Comparison of ENCODE assay signal across 8 cellular contexts in the genomic region with DNA sequence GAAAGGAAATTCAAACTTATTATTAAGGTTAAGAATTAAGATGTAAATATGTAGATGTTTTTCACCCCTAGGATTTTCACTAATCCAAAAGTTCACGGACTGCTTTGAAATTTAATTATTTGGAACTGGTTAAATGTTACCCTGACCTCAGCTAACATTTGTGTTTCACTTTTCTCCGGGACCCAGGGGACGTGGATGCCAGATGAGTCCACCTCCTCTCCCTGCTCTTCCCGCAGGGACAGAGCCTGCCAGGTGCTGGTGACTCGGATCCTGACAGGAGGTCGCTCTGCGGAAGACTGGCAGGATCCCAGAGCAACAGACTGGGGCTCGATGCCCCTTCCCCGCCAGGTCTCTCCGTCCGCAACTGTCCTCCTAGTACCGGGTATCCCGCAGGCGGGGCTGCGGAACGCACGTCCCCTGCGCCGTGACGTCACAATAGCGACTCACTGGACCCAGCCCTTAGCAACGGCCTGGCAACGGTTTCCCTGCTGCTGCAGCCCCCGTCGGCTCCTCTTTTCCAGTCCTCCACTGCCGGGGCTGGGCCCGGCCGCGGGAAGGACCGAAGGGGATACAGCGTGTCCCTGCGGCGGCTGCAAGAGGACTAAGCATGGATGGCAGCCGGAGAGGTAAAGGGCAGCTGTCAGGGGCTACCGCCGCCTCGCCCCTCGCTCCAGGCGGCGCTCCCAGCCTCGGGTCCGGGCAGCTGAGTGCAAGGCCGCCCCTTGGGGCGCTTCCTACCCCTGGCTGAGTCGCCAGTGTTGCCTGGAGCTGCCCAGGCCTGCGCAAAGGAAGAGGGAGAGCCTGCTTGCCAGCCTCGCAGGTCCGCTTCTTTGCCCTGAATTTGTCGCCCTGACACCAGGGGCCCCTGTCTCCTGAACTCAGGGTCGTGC. TPM values are rescaled to one million over a fixed set of nuclear protein-coding genes. Genes with fewer than 3 reads are reported as not detected.
DNase-seq lines count a peak whose midpoint lies in the region; ATAC-seq and TF ChIP-seq lines count a peak whose summit lies in the region.

TSS of gene SPATA7 (plus strand) at position 446 of the 890 bp plus-strand sequence. CDS start at position 608, 162 bp downstream.

- no peak for TF ChIP-seq CTCF in endothelial cell (IDR thresholded peaks at IDR 0.05; ENCODE audit: unreplicated experiment)

- peak within 1 kb of the TSS; percentile 93 for H3K27ac Mint-ChIP-seq in endothelial cell (ENCODE audit: unreplicated experiment)

- DNase-seq in Caki2 (ENCODE audit: low read depth) (peak; percentile 78), HT-29 (ENCODE audit: low spot score) (peak; percentile 83), NOMO-1 treated with DMSO at 0.1 percent for 48 hours (lab: John Stamatoyannopoulos, UW; ENCODE audit: unreplicated experiment) (peak; percentile 84), endothelial cell (ENCODE audit: low spot score) (peak; percentile 93)
- DNase-seq in activated CD8-positive, alpha-beta memory T cell treated with anti-CD3 and anti-CD28 coated beads, Interleukin-2, amount 50 U/mL, for 48 hours, result peak; percentile 93
- peak; percentile 71 for DNase-seq in stimulated activated CD8-positive, alpha-beta memory T cell treated with anti-CD3 and anti-CD28 coated beads, Interleukin-15, amount 100 ng/mL, for 24 hours (ENCODE audit: low read depth)

- ATAC-seq in GM21360 (IDR thresholded peaks at IDR 0.05; ENCODE audit: unreplicated experiment), result peak; percentile 100

- 0% methylated on average over 27 to 40 of the region's 50 CpGs for WGBS in mesodermal cell (ENCODE audit: insufficient coverage in 2 of 2), 2 experiments

- peak within 1 kb of the TSS; percentile 67 for H3K4me3 ChIP-seq in mesodermal cell (ENCODE audit: extremely low read depth, insufficient read depth, low read length, poor library complexity, severe bottlenecking)

- H3K9me3 ChIP-seq in mesodermal cell (ENCODE audit: control insufficient read depth, low read length), result no peaks in the 10 kb centered on the region

- H3K36me3 Mint-ChIP-seq in endothelial cell (ENCODE audit: low read depth, unreplicated experiment), result no peaks in the 10 kb centered on the region

- in situ Hi-C loops in Caki2 (cut with HindIII; ENCODE audit: low pct_unique_long_range_greater_than_20kb, low sequenced_read_pairs), result no loop called here

- peak within 1 kb of the TSS; percentile 91 for H3K4me3 Mint-ChIP-seq in endothelial cell (ENCODE audit: unreplicated experiment)

- no peaks in the 10 kb centered on the region for H3K9me3 Mint-ChIP-seq in endothelial cell (ENCODE audit: unreplicated experiment)

- H3K27ac ChIP-seq in mesodermal cell (ENCODE audit: low read depth, low read length, severe bottlenecking), result peak within 1 kb of the TSS; percentile 85

- H3K27me3 Mint-ChIP-seq in endothelial cell (ENCODE audit: unreplicated experiment), result no peaks in the 10 kb centered on the region

- no peaks in the 10 kb centered on the region for H3K4me1 ChIP-seq in mesodermal cell (ENCODE audit: control insufficient read depth, insufficient read depth, low read length, poor library complexity, severe bottlenecking)

- H3K4me1 Mint-ChIP-seq in endothelial cell (ENCODE audit: unreplicated experiment), result peaks cover 36% of the 10 kb centered on the region

- no peaks in the 10 kb centered on the region for H3K36me3 ChIP-seq in mesodermal cell (ENCODE audit: control insufficient read depth, insufficient read depth, low read length)

RNA-seq across cellular contexts. Expression of gene SPATA7, which starts in this region (rescaled TPM):
- total RNA-seq in Caki2 (2014; rRNA removed; shearing (Covaris generic); ENCODE audit: low replicate concordance), result 16.0 and 16.3 TPM in 2 replicates
- total RNA-seq in HT-29 (2014; rRNA removed; shearing (Covaris generic)), result 2.3 and 4.0 TPM in 2 replicates
- total RNA-seq in endothelial cell (ENCODE audit: unreplicated experiment), result 39.3 TPM
- polyA plus RNA-seq in mesodermal cell (2013, experiment 1 of 2), result 19.0 TPM
- 17.8 TPM for polyA plus RNA-seq in mesodermal cell (2013, experiment 2 of 2)

Comparison
In these comparisons a context has a peak if more than half of its experiments do, and no peak if none do; other contexts are left out.
1. Peak in every context shown above with its lines: DNase-seq, ATAC-seq, H3K4me3 ChIP-seq and H3K27ac ChIP-seq.